In genomic region chr5:134003957-134004625, GRCh38 we compare ENCODE assay signal across 8 cellular contexts. TPM values are rescaled to one million over a fixed set of nuclear protein-coding genes. Genes with fewer than 3 reads are reported as not detected.
DNase-seq lines count a peak whose midpoint lies in the region; ATAC-seq and TF ChIP-seq lines count a peak whose summit lies in the region.

No MANE protein-coding gene starts in this region.

- TF ChIP-seq CTCF in dorsolateral prefrontal cortex (IDR thresholded peaks at IDR 0.05 in 54 of 56, conservative IDR thresholded peaks at IDR 0.05 in 2 of 56; ENCODE audit: low read depth in 1 of 56, partially characterized antibody in 56 of 56) (peak in 2 of 56 donors; percentile 7 to 18), lung (IDR thresholded peaks at IDR 0.05; ENCODE audit: control extremely low read depth, extremely low read depth) (no peak)

- peak overlapping the region; percentile 94 for H3K27ac ChIP-seq in CD8-positive, alpha-beta memory T cell (ENCODE audit: low read depth, low read length)
- H3K27ac ChIP-seq in dorsolateral prefrontal cortex (peak overlapping the region; percentile 78 to 100 (median 98)), lung (ENCODE audit: low read depth in 1 of 2, low read length in 1 of 2) (peak overlapping the region; percentile 99 to 100)

- peaks cover 0 to 16% (median 1%) of the 10 kb centered on the region in 3 donors for H3K36me3 Mint-ChIP-seq in CD8-positive, alpha-beta memory T cell

- peak overlapping the region; percentile 94 to 99 (median 98) for H3K27ac Mint-ChIP-seq in CD8-positive, alpha-beta memory T cell

- H3K9me3 ChIP-seq in CD8-positive, alpha-beta memory T cell (ENCODE audit: low read length), result no peaks in the 10 kb centered on the region
- H3K9me3 ChIP-seq in lung (ENCODE audit: control insufficient read depth in 2 of 2, insufficient read depth in 1 of 2, low read length in 1 of 2), result no peaks in the 10 kb centered on the region

- H3K36me3 ChIP-seq in CD8-positive, alpha-beta memory T cell (ENCODE audit: insufficient read depth, low read length), result peaks cover 5% of the 10 kb centered on the region
- H3K36me3 ChIP-seq in lung (ENCODE audit: control insufficient read depth in 2 of 2, insufficient read depth in 2 of 2, low read length in 2 of 2), result peaks cover 0 to 8% of the 10 kb centered on the region in 2 donors

- peak in 3 of 5 donors; percentile 18 to 57 (median 30) for DNase-seq in CD8-positive, alpha-beta memory T cell
- DNase-seq in activated CD4-positive, alpha-beta T cell treated with anti-CD3 and anti-CD28 coated beads for 4 hours, result peak; percentile 43 to 62
- DNase-seq in dorsolateral prefrontal cortex (peak in 9 of 10 donors; percentile 24 to 74 (median 51)), lung (ENCODE audit: low spot score) (peak; percentile 51), foreskin melanocyte (no peak)
- DNase-seq in stimulated activated CD8-positive, alpha-beta memory T cell treated with anti-CD3 and anti-CD28 coated beads, Interleukin-12 subunit alpha, Interleukin-12 subunit beta, amount 100 ng/mL, for 24 hours (ENCODE audit: extremely low read depth), result peak; percentile 23

- no peaks in the 10 kb centered on the region for H3K27me3 ChIP-seq in CD8-positive, alpha-beta memory T cell (ENCODE audit: insufficient read depth, low read length, poor library complexity, severe bottlenecking)
- H3K27me3 ChIP-seq in dorsolateral prefrontal cortex (no peaks in the 10 kb centered on the region), lung (ENCODE audit: control insufficient read depth, insufficient read depth) (no peaks in the 10 kb centered on the region)

- peak overlapping the region; percentile 51 for H3K4me3 ChIP-seq in CD8-positive, alpha-beta memory T cell (ENCODE audit: low read length)
- H3K4me3 ChIP-seq in dorsolateral prefrontal cortex, result peak overlapping the region; percentile 63 to 97 (median 86)
- peak overlapping the region; percentile 86 for H3K4me3 ChIP-seq in lung

- H3K4me1 ChIP-seq in CD8-positive, alpha-beta memory T cell (ENCODE audit: insufficient read depth, low read length), result peaks cover 39% of the 10 kb centered on the region
- peaks cover 15 to 35% of the 10 kb centered on the region in 2 donors for H3K4me1 ChIP-seq in lung (ENCODE audit: control insufficient read depth in 2 of 2, insufficient read depth in 2 of 2, low read length in 2 of 2)

- POLR2A ChIA-PET in CD8-positive, alpha-beta memory T cell (lab: Charles Lee), result interaction anchor here (1.2 to 2.8 kb wide), 5 partner anchors 10 to 900 kb away, joined by 3 to 15 read pairs (median 3); partner anchors contain the start of genes CAMLG, PCBD2, PPP2CA and SKP1

- peaks cover 42 to 58% (median 55%) of the 10 kb centered on the region in 3 donors for H3K4me1 Mint-ChIP-seq in CD8-positive, alpha-beta memory T cell

- peak overlapping the region; percentile 89 to 98 (median 94) for H3K4me3 Mint-ChIP-seq in CD8-positive, alpha-beta memory T cell

- ATAC-seq in GM19455 (IDR thresholded peaks at IDR 0.05; ENCODE audit: unreplicated experiment) (peak; percentile 37), HG03558 (IDR thresholded peaks at IDR 0.05; ENCODE audit: extremely low read depth, unreplicated experiment) (peak; percentile 11), lung (ENCODE audit: insufficient read depth, low FRiP score) (peak; percentile 58)

- H3K27me3 Mint-ChIP-seq in CD8-positive, alpha-beta memory T cell, result no peaks in the 10 kb centered on the region

- H3K9me3 Mint-ChIP-seq in CD8-positive, alpha-beta memory T cell, result no peaks in the 10 kb centered on the region

- 0 to 1% methylated on average over 72 to 83 of the region's 83 CpGs for WGBS in lung, 2 donors

- intact Hi-C loops in dorsolateral prefrontal cortex (cut with DNase I), result loop anchor here in 1 of 2 donors (2.0 to 5.0 kb wide), 2 partner anchors 33 to 35 kb away; partner anchors contain the start of gene C5orf15

- CTCF ChIA-PET in CD8-positive, alpha-beta memory T cell (lab: Charles Lee), result interaction anchor here (1.0 to 2.0 kb wide), 2 partner anchors 22 to 36 kb away, joined by 3 to 12 read pairs; no protein-coding TSS in a partner anchor

RNA-seq across cellular contexts. Expression of gene VDAC1, which starts 0.7 kb away (rescaled TPM):
- total RNA-seq in CD8-positive, alpha-beta memory T cell, result 100 to 1,000 TPM; 409 to 422 TPM
- 92.8 TPM for polyA plus RNA-seq in CD8-positive, alpha-beta memory T cell
- 100 to 1,000 TPM; 104 to 278 (median 216) TPM for total RNA-seq in dorsolateral prefrontal cortex
- total RNA-seq in lung, result 100 to 1,000 TPM; 109 to 130 TPM
- 100 to 1,000 TPM; 107 to 136 TPM for polyA plus RNA-seq in lung

RNA-seq across cellular contexts. Expression of gene C5orf15, which starts 35.7 kb away (rescaled TPM):
- 10 to 100 TPM; 21.7 to 21.8 TPM for total RNA-seq in CD8-positive, alpha-beta memory T cell
- 25.4 TPM for polyA plus RNA-seq in CD8-positive, alpha-beta memory T cell
- total RNA-seq in dorsolateral prefrontal cortex (10 to 100 TPM in 119 of 120 experiments, 1 to 10 TPM in 1; 9.9 to 30.7 (median 18.7) TPM), lung (100 to 1,000 TPM in 1 of 2 donors, 10 to 100 TPM in 1; 34.1 to 118 TPM)
- polyA plus RNA-seq in lung, result 10 to 100 TPM; 21.6 to 45.8 TPM
